In the genomic region with DNA sequence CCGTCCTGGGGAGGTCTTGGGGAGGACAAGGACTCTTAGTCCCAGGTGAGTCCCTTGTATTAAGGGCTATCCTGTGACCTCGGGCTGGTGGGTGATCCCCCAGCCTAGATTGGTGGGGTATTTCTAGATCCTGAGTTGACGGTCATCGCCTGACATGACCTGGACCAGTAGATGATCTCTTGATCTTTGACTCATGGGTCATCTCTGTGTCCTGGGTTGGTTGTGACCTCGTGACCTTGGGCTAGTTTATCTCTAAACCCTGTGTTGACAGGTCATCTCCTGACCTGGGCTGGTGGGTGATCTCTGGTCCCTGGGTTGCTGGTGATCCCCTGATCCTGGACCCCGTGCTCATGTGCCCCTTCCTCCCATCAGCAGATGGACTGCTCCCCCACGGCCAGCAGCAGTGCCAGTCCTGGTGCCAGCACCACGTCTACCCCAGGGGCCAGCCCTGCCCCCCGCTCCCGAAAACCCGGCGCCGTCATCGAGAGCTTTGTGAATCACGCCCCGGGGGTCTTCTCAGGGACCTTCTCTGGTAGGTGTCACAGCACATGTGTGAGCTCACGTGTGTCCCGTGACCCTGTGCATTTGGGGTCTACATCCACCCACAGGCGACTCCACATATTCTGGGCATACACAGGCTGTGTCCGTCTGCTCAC, we compare ENCODE assay signal across 11 cellular contexts. TPM values are rescaled to one million over a fixed set of nuclear protein-coding genes. Genes with fewer than 3 reads are reported as not detected.
DNase-seq lines count a peak whose midpoint lies in the region; ATAC-seq and TF ChIP-seq lines count a peak whose summit lies in the region.
"Had no signal": no experiment of that assay in that cellular context is flagged by ENCODE, and none has a peak within 500 bp of the region (broad histone marks: within the 10 kb centered on the region; RNA-seq: fewer than 3 reads in every experiment).

No MANE protein-coding gene starts in this region.

- H3K9me3 ChIP-seq in CD4-positive, alpha-beta memory T cell (ENCODE audit: control insufficient read depth in 1 of 2, low read length in 2 of 2): no peaks in the 10 kb centered on the region
- H3K9me3 ChIP-seq in gastroesophageal sphincter: no peaks in the 10 kb centered on the region
- no peaks in the 10 kb centered on the region for H3K9me3 ChIP-seq in prostate gland
- no peaks in the 10 kb centered on the region for H3K9me3 ChIP-seq in OCI-LY7 (ENCODE audit: low read length)
- H3K9me3 ChIP-seq: MG63 had no signal

- H3K9me3 Mint-ChIP-seq in CD4-positive, alpha-beta memory T cell: peaks cover 0 to 10% (median 0%) of the 10 kb centered on the region in 8 donors
- no peaks in the 10 kb centered on the region for H3K9me3 Mint-ChIP-seq in T-cell

- H3K36me3 ChIP-seq in CD4-positive, alpha-beta memory T cell (ENCODE audit: insufficient read depth, low read length): peaks cover 29% of the 10 kb centered on the region
- H3K36me3 ChIP-seq in gastroesophageal sphincter (peaks cover 3 to 57% of the 10 kb centered on the region in 2 donors), prostate gland (peaks cover 16 to 31% of the 10 kb centered on the region in 2 donors), OCI-LY7 (ENCODE audit: insufficient read depth, low read length) (peaks cover 78% of the 10 kb centered on the region)

- 60 to 80% methylated on average over 1 of the region's 20 CpGs for WGBS in gastroesophageal sphincter (ENCODE audit: low coverage in 1 of 2), 2 donors
- WGBS in prostate gland: 81% methylated on average over 20 of the region's 20 CpGs

- no peak for DNase-seq in CD4-positive, alpha-beta memory T cell
- DNase-seq in T-cell: no peak
- DNase-seq in prostate gland (ENCODE audit: low spot score): no peak
- DNase-seq in HPDE6-E6E7 (ENCODE audit: extremely low spot score): no peak
- DNase-seq in OCI-LY7 (ENCODE audit: low spot score): no peak
- DNase-seq in activated CD4-positive, CD25-positive, alpha-beta regulatory T cell treated with anti-CD3 and anti-CD28 coated beads, Interleukin-2, amount 50 U/mL, for 72 hours: no peak
- DNase-seq: cortex of kidney; MG63; stimulated activated naive CD8-positive, alpha-beta T cell treated with anti-CD3 and anti-CD28 coated beads, Interleukin-15, Interleukin-2, amounts not matched to agents 100 U/mL and 50 U/mL, for 24 hours had no signal

- H3K27me3 ChIP-seq in CD4-positive, alpha-beta memory T cell (ENCODE audit: insufficient read depth, low read length): no peaks in the 10 kb centered on the region
- H3K27me3 ChIP-seq in gastroesophageal sphincter (no peaks in the 10 kb centered on the region), prostate gland (replicated peaks; ENCODE audit: insufficient read depth) (no peaks in the 10 kb centered on the region)
- H3K27me3 ChIP-seq: MG63 had no signal

- H3K27ac Mint-ChIP-seq in CD4-positive, alpha-beta memory T cell: peak overlapping the region; percentile 13 to 80 (median 52)
- H3K27ac Mint-ChIP-seq in T-cell: peak overlapping the region; percentile 61 to 78

- ATAC-seq in T-cell (replicated peaks in 1 of 4) (no peak), gastroesophageal sphincter (no peak), HG03280 (IDR thresholded peaks at IDR 0.05; ENCODE audit: unreplicated experiment) (no peak)
- ATAC-seq: stimulated activated naive CD8-positive, alpha-beta T cell treated with anti-CD3 and anti-CD28 coated beads, Interleukin-15, Interleukin-2, amounts not matched to agents 100 U/mL and 50 U/mL, for 24 hours had no signal

- intact Hi-C loops in CD4-positive, alpha-beta memory T cell (cut with micrococcal nuclease): loop anchor here (5.0 kb wide), 1 partner anchor 153 kb away; the partner anchor contains the start of gene DAZAP1
- intact Hi-C loops in prostate gland (cut with DNase I) (no loop called here), OCI-LY7 (cut with micrococcal nuclease; ENCODE audit: unreplicated experiment) (no loop called here)

- no peaks in the 10 kb centered on the region for H3K27me3 Mint-ChIP-seq in CD4-positive, alpha-beta memory T cell
- H3K27me3 Mint-ChIP-seq in T-cell: no peaks in the 10 kb centered on the region

- 0 out of 2 replicates have a peak, but pooled peaks cover 7% of the 10 kb centered on the region for H4K20me1 ChIP-seq in OCI-LY7 (ENCODE audit: insufficient read depth, low read length)

- peak overlapping the region; percentile 21 to 67 (median 40) for H3K4me3 Mint-ChIP-seq in CD4-positive, alpha-beta memory T cell
- peak overlapping the region in 2 of 3 donors; percentile 24 to 37 for H3K4me3 Mint-ChIP-seq in T-cell

- CTCF ChIA-PET in CD4-positive, alpha-beta memory T cell (lab: Charles Lee; ENCODE audit: partially characterized antibody): interaction anchor here (1.9 to 3.2 kb wide), 2 partner anchors 10 to 12 kb away, joined by 7 to 11 read pairs; no protein-coding TSS in a partner anchor
- CTCF ChIA-PET in T-cell (lab: Charles Lee): interaction anchor here in 1 of 2 donors (0.5 kb wide), 1 partner anchor 1298 kb away, joined by 6 read pairs; no protein-coding TSS in a partner anchor
- CTCF ChIA-PET in OCI-LY7 (lab: Charles Lee; ENCODE audit: unreplicated experiment): no interaction called here

- H3K36me3 Mint-ChIP-seq in CD4-positive, alpha-beta memory T cell: peaks cover 22 to 39% of the 10 kb centered on the region in 2 donors
- peaks cover 16% of the 10 kb centered on the region for H3K36me3 Mint-ChIP-seq in T-cell

- POLR2A ChIA-PET in CD4-positive, alpha-beta memory T cell (lab: Charles Lee; ENCODE audit: partially characterized antibody): interaction anchor here (0.8 to 10.8 kb wide), 4 partner anchors 12 to 159 kb away, joined by 3 to 397 read pairs (median 22); partner anchors contain the start of genes CIRBP, FAM174C and POLR2E
- POLR2A ChIA-PET in T-cell (lab: Charles Lee): interaction anchor here (1.2 to 1.4 kb wide), 2 partner anchors 14 kb away, joined by 4 read pairs; partner anchors contain the start of gene CIRBP (in 1 of the 2)
- POLR2A ChIA-PET in OCI-LY7 (lab: Charles Lee): no interaction called here

- TF ChIP-seq EP300 in gastroesophageal sphincter (IDR thresholded peaks at IDR 0.05): no peak

- H3K27ac ChIP-seq in CD4-positive, alpha-beta memory T cell (ENCODE audit: low read depth, low read length): peak overlapping the region; percentile 3
- peak overlapping the region; percentile 70 to 100 (median 100) for H3K27ac ChIP-seq in gastroesophageal sphincter
- H3K27ac ChIP-seq in prostate gland: peak overlapping the region; percentile 97 to 100
- H3K27ac ChIP-seq in OCI-LY7 (ENCODE audit: low read depth, low read length, poor library complexity, severe bottlenecking): no peak overlapping the region

- TF ChIP-seq POLR2A in gastroesophageal sphincter (IDR thresholded peaks at IDR 0.05) (no peak), prostate gland (IDR thresholded peaks at IDR 0.05) (no peak)

- H3K4me2 ChIP-seq in OCI-LY7 (ENCODE audit: low read length): no peak overlapping the region

- H3K4me1 Mint-ChIP-seq in CD4-positive, alpha-beta memory T cell: peaks cover 18 to 56% (median 34%) of the 10 kb centered on the region in 4 donors
- H3K4me1 Mint-ChIP-seq in T-cell: peaks cover 40 to 50% (median 41%) of the 10 kb centered on the region in 3 donors

- H2AFZ ChIP-seq in OCI-LY7 (ENCODE audit: low read length): no peak overlapping the region

- H3K4me1 ChIP-seq in CD4-positive, alpha-beta memory T cell (ENCODE audit: insufficient read depth, low read length): peaks cover 62% of the 10 kb centered on the region
- H3K4me1 ChIP-seq in gastroesophageal sphincter (peaks cover 0 to 88% (median 49%) of the 10 kb centered on the region in 3 donors), prostate gland (replicated peaks) (peaks cover 48% of the 10 kb centered on the region), OCI-LY7 (ENCODE audit: insufficient read depth, low read length, poor library complexity, severe bottlenecking) (peaks cover 50% of the 10 kb centered on the region)

- no peaks in the 10 kb centered on the region for H3K9me2 ChIP-seq in OCI-LY7 (ENCODE audit: insufficient read depth, low read length)

- no peak overlapping the region for H3K4me3 ChIP-seq in CD4-positive, alpha-beta memory T cell (ENCODE audit: low read length in 2 of 2)
- H3K4me3 ChIP-seq in gastroesophageal sphincter: peak overlapping the region in 1 of 2 donors; percentile 86
- peak overlapping the region in 1 of 2 donors; percentile 95 for H3K4me3 ChIP-seq in prostate gland
- no peak overlapping the region for H3K4me3 ChIP-seq in OCI-LY7 (ENCODE audit: low read depth, low read length, poor library complexity, severe bottlenecking)
- H3K4me3 ChIP-seq: MG63 had no signal

- TF ChIP-seq CTCF in gastroesophageal sphincter (IDR thresholded peaks at IDR 0.05) (no peak), prostate gland (IDR thresholded peaks at IDR 0.05) (no peak), OCI-LY7 (conservative IDR thresholded peaks at IDR 0.05; ENCODE audit: low read length) (no peak)

- H3K79me2 ChIP-seq in OCI-LY7 (ENCODE audit: insufficient read depth, low read depth, low read length): peaks cover 45% of the 10 kb centered on the region; the same call in 1 of the 2 replicates

- no TSS peak for BruUV-seq in OCI-LY7 (replicated peaks; lab: Mats Ljungman, UMichigan)

RNA-seq across cellular contexts. Expression of gene MIDN, which starts 6.3 kb away (rescaled TPM):
- total RNA-seq in CD4-positive, alpha-beta memory T cell: 10 to 100 TPM; 30.3 to 34.0 TPM
- polyA plus RNA-seq in CD4-positive, alpha-beta memory T cell: 1 to 10 TPM in 1 of 2 donors, under 1 TPM in 1; 0.75 to 6.1 TPM
- total RNA-seq in T-cell: 100 to 1,000 TPM in 1 of 5 donors, 10 to 100 TPM in 4; 54.0 to 161 (median 66.9) TPM
- 10 to 100 TPM; 20.0 to 40.1 (median 24.2) TPM for total RNA-seq in gastroesophageal sphincter
- 10 to 100 TPM; 35.8 to 42.9 TPM for total RNA-seq in prostate gland
- total RNA-seq in OCI-LY7 (2014; rRNA removed; shearing (Covaris generic)): 11.7 and 20.3 TPM in 2 replicates
- total RNA-seq in OCI-LY7 (2022): 70.9 and 75.8 TPM in 2 replicates

RNA-seq across cellular contexts. Expression of gene ATP5F1D, which starts 13.1 kb away (rescaled TPM):
- 100 to 1,000 TPM; 105 to 108 TPM for total RNA-seq in CD4-positive, alpha-beta memory T cell
- polyA plus RNA-seq in CD4-positive, alpha-beta memory T cell: 100 to 1,000 TPM; 133 to 243 TPM
- total RNA-seq in T-cell: 100 to 1,000 TPM; 117 to 233 (median 155) TPM
- 100 to 1,000 TPM in 1 of 4 donors, 10 to 100 TPM in 3; 62.3 to 116 (median 84.1) TPM for total RNA-seq in gastroesophageal sphincter
- total RNA-seq in prostate gland: 100 to 1,000 TPM; 109 to 151 TPM
- total RNA-seq in OCI-LY7 (2014; rRNA removed; shearing (Covaris generic)): 51.8 and 82.1 TPM in 2 replicates
- total RNA-seq in OCI-LY7 (2022): 207 and 266 TPM in 2 replicates

RNA-seq across cellular contexts. Expression of gene CIRBP, which starts 14.5 kb away (rescaled TPM):
- 100 to 1,000 TPM; 574 to 638 TPM for total RNA-seq in CD4-positive, alpha-beta memory T cell
- polyA plus RNA-seq in CD4-positive, alpha-beta memory T cell: 100 to 1,000 TPM; 160 to 257 TPM
- 100 to 1,000 TPM; 477 to 682 (median 657) TPM for total RNA-seq in T-cell
- 100 to 1,000 TPM; 350 to 708 (median 559) TPM for total RNA-seq in gastroesophageal sphincter
- total RNA-seq in prostate gland: 100 to 1,000 TPM; 753 to 863 TPM
- 278 and 287 TPM in 2 replicates for total RNA-seq in OCI-LY7 (2014; rRNA removed; shearing (Covaris generic))
- total RNA-seq in OCI-LY7 (2022): 309 and 321 TPM in 2 replicates

RNA-seq across cellular contexts. Expression of gene CBARP, which starts 16.9 kb away (rescaled TPM):
- not detected for total RNA-seq in CD4-positive, alpha-beta memory T cell
- polyA plus RNA-seq in CD4-positive, alpha-beta memory T cell: not detected
- total RNA-seq in T-cell (under 1 TPM in 4 of 5 donors, not detected in 1; 0.08 to 0.36 (median 0.23) TPM), gastroesophageal sphincter (under 1 TPM in 3 of 4 donors, not detected in 1; 0.13 to 0.73 (median 0.49) TPM), prostate gland (1 to 10 TPM in 1 of 2 donors, under 1 TPM in 1; 0.68 to 4.4 TPM), OCI-LY7 (2022) (0.13 and 0.18 TPM in 2 replicates)
- 0.09 and 0.33 TPM in 2 replicates for total RNA-seq in OCI-LY7 (2014; rRNA removed; shearing (Covaris generic))

RNA-seq across cellular contexts. Expression of gene FAM174C, which starts 20.7 kb away (rescaled TPM):
- total RNA-seq in CD4-positive, alpha-beta memory T cell: 10 to 100 TPM; 50.5 to 54.2 TPM
- polyA plus RNA-seq in CD4-positive, alpha-beta memory T cell: 100 to 1,000 TPM in 1 of 2 donors, 10 to 100 TPM in 1; 57.2 to 114 TPM
- total RNA-seq in T-cell (10 to 100 TPM; 42.1 to 69.8 (median 60.4) TPM), gastroesophageal sphincter (10 to 100 TPM; 14.2 to 42.2 (median 21.8) TPM), prostate gland (10 to 100 TPM; 95.1 to 98.7 TPM), OCI-LY7 (2022) (79.8 and 81.5 TPM in 2 replicates)
- 52.6 and 53.2 TPM in 2 replicates for total RNA-seq in OCI-LY7 (2014; rRNA removed; shearing (Covaris generic))
